In the genomic region with DNA sequence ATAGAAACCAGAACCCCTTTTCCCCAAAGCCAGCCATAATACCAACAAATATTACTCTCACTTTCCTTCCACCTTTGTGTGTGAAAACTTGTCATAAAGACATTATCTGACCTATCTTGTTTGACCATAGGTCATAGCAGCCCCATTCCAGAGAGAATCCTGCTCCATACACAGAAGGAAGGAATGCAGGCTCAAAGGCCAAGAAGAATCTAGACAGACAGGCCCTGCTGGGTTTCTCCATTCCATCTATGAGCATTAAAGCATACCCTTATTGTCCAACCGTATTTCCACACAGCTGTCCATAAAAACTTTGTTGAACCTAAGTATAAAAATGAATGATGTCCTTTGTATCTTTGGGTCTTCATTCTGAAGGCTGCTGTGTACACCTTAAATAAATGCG, we compare ENCODE assay signal across 25 cellular contexts. TPM values are rescaled to one million over a fixed set of nuclear protein-coding genes. Genes with fewer than 3 reads are reported as not detected.
A peak's percentile ranks its signal among the peaks of the same experiment; 100 is the strongest.
DNase-seq lines count a peak whose midpoint lies in the region; ATAC-seq, FAIRE-seq and TF ChIP-seq lines count a peak whose summit lies in the region.
"Had no signal": no experiment of that assay in that cellular context is flagged by ENCODE, and none has a peak within 500 bp of the region (broad histone marks: within the 10 kb centered on the region; RNA-seq: fewer than 3 reads in every experiment).

No MANE protein-coding gene starts in this region.

- no peak for ATAC-seq in GM18858 (IDR thresholded peaks at IDR 0.05; ENCODE audit: unreplicated experiment)
- no peak for ATAC-seq in GM21717 (IDR thresholded peaks at IDR 0.05; ENCODE audit: unreplicated experiment)

- H3K27me3 Mint-ChIP-seq in H9 (ENCODE audit: low read depth) (no peaks in the 10 kb centered on the region), glutamatergic neuron (ENCODE audit: unreplicated experiment) (peaks cover 1% of the 10 kb centered on the region)
- H3K27me3 Mint-ChIP-seq: CD4-positive, CD25-positive, alpha-beta regulatory T cell had no signal

- H3K4me3 ChIP-seq in LNCaP clone FGC (ENCODE audit: low read depth, low read length) (no peak overlapping the region), small intestine (ENCODE audit: low read depth in 1 of 2, low read length in 2 of 2) (no peak overlapping the region)
- H3K4me3 ChIP-seq: GM23248 had no signal

- FAIRE-seq in small intestine (lab: Jason Lieb, UNC), result no peak
- FAIRE-seq: A204.1, D721Med, G401.6, GM12891, GM18507 had no signal

- no peak overlapping the region for H2AFZ ChIP-seq in H9 (ENCODE audit: low read length)
- H2AFZ ChIP-seq: GM23248 had no signal

- H3K18ac ChIP-seq in H9 (ENCODE audit: insufficient read length, low read depth, low read length), result no peak overlapping the region

- H3K23me2 ChIP-seq in H9 (ENCODE audit: insufficient read length, low read depth, low read length, poor library complexity, severe bottlenecking), result no peaks in the 10 kb centered on the region

- no peak overlapping the region for H3K14ac ChIP-seq in H9 (ENCODE audit: insufficient read depth, low read length)

- H3K9ac ChIP-seq in H9 (ENCODE audit: extremely low read depth, insufficient read length, low read length), result no peak overlapping the region
- H3K9ac ChIP-seq: GM23248 had no signal

- no peak overlapping the region for H3K4ac ChIP-seq in H9 (ENCODE audit: low read depth, low read length)

- no peak overlapping the region for H3K4me3 Mint-ChIP-seq in H9
- H3K4me3 Mint-ChIP-seq in glutamatergic neuron (ENCODE audit: unreplicated experiment), result no peak overlapping the region
- H3K4me3 Mint-ChIP-seq: CD4-positive, CD25-positive, alpha-beta regulatory T cell; CD8-positive, alpha-beta memory T cell had no signal

- no peak overlapping the region for H2BK5ac ChIP-seq in H9 (ENCODE audit: insufficient read length, low read length)

- peak overlapping the region in 2 of 3 experiments; percentile 9 to 21; a peak in 2 of 7 replicates for H3K27ac Mint-ChIP-seq in H9
- H3K27ac Mint-ChIP-seq in glutamatergic neuron (ENCODE audit: unreplicated experiment), result peak overlapping the region; percentile 3
- H3K27ac Mint-ChIP-seq: CD8-positive, alpha-beta memory T cell had no signal

- no peaks in the 10 kb centered on the region for H3K79me1 ChIP-seq in H9 (ENCODE audit: insufficient read depth, low read depth, low read length, poor library complexity, severe bottlenecking)

- H3K4me1 Mint-ChIP-seq in H9, result peaks cover 57 to 61% of the 10 kb centered on the region in 2 experiments
- no peaks in the 10 kb centered on the region for H3K4me1 Mint-ChIP-seq in glutamatergic neuron (ENCODE audit: low read depth, unreplicated experiment)
- H3K4me1 Mint-ChIP-seq: CD4-positive, CD25-positive, alpha-beta regulatory T cell; CD8-positive, alpha-beta memory T cell had no signal

- no peaks in the 10 kb centered on the region for H3K79me2 ChIP-seq in H9 (ENCODE audit: insufficient read depth, low read length)

- peaks cover 13% of the 10 kb centered on the region for H3K4me1 ChIP-seq in H9 (ENCODE audit: insufficient read depth, low read length)
- H3K4me1 ChIP-seq in small intestine (ENCODE audit: control insufficient read depth in 2 of 2, insufficient read depth in 1 of 2, low read depth in 1 of 2, low read length in 1 of 2), result peaks cover 0 to 2% of the 10 kb centered on the region in 2 donors
- H3K4me1 ChIP-seq: BE2C had no signal

- no peak overlapping the region for H4K8ac ChIP-seq in H9 (replicated peaks; ENCODE audit: insufficient read length, low read depth, low read length)

- H2BK15ac ChIP-seq in H9 (ENCODE audit: low read depth, low read length), result no peak overlapping the region

- no peak overlapping the region for H3K23ac ChIP-seq in H9 (ENCODE audit: insufficient read length, low read depth, low read length)

- no peaks in the 10 kb centered on the region; a peak in 1 of 5 replicates for H3K9me3 Mint-ChIP-seq in H9
- H3K9me3 Mint-ChIP-seq in glutamatergic neuron (ENCODE audit: unreplicated experiment), result peaks cover 3% of the 10 kb centered on the region
- H3K9me3 Mint-ChIP-seq: CD4-positive, CD25-positive, alpha-beta regulatory T cell; IgD-negative memory B cell had no signal

- H4K91ac ChIP-seq in H9 (ENCODE audit: insufficient read length, low read depth, low read length), result no peak overlapping the region

- no peak overlapping the region for H3T11ph ChIP-seq in H9 (ENCODE audit: low read length)

- DNase-seq in H9 (no peak), LNCaP clone FGC (ENCODE audit: low read depth) (peak; percentile 10), glutamatergic neuron (no peak), small intestine (peak; percentile 37), HuH-7.5 (ENCODE audit: low spot score) (no peak)
- no peak for DNase-seq in stimulated activated CD4-positive, alpha-beta T cell treated with anti-CD3 and anti-CD28 coated beads, Interleukin-4, amount 100 ng/mL, for 24 hours
- DNase-seq: ACHN; BE2C; C1 segment of cervical spinal cord; CD4-positive, CD25-positive, alpha-beta regulatory T cell; CD8-positive, alpha-beta memory T cell; COR-L47; GM23248; H7; Kasumi-1; KG1 had no signal

- no peak overlapping the region for H2BK120ac ChIP-seq in H9 (ENCODE audit: low read depth, low read length, poor library complexity, severe bottlenecking)

- no peak overlapping the region for H3K4me2 ChIP-seq in H9 (ENCODE audit: insufficient read depth, insufficient read length, low read length)

- no peak overlapping the region for H2AK5ac ChIP-seq in H9 (ENCODE audit: insufficient read length, low read length)

- H3K27ac ChIP-seq in H9 (ENCODE audit: insufficient read length, low read depth, low read length) (no peak overlapping the region), small intestine (ENCODE audit: low read depth in 1 of 2, low read length in 1 of 2) (no peak overlapping the region)
- H3K27ac ChIP-seq: GM23248, HL-60 had no signal

- H4K5ac ChIP-seq in H9 (ENCODE audit: insufficient read length, low read depth, low read length), result no peak overlapping the region

- H3K56ac ChIP-seq in H9 (ENCODE audit: insufficient read length, low read depth, low read length), result no peak overlapping the region

- TF ChIP-seq CTCF in H9 (conservative IDR thresholded peaks at IDR 0.05) (no peak), LNCaP clone FGC (IDR thresholded peaks at IDR 0.05; ENCODE audit: control insufficient read depth, extremely low read depth, insufficient read depth) (no peak), glutamatergic neuron (IDR thresholded peaks at IDR 0.05; ENCODE audit: partially characterized antibody, unreplicated experiment) (no peak)

- H4K20me1 ChIP-seq in H9 (ENCODE audit: control insufficient read depth, insufficient read depth, insufficient read length), result no peaks in the 10 kb centered on the region

- H3K36me3 Mint-ChIP-seq in H9 (ENCODE audit: insufficient read depth in 1 of 3, low read depth in 3 of 3) (peaks cover 0 to 2% (median 0%) of the 10 kb centered on the region in 3 experiments; a peak in 1 of 7 replicates), glutamatergic neuron (ENCODE audit: unreplicated experiment) (peaks cover 5% of the 10 kb centered on the region)
- H3K36me3 Mint-ChIP-seq: CD4-positive, CD25-positive, alpha-beta regulatory T cell; CD8-positive, alpha-beta memory T cell had no signal

- H3K36me3 ChIP-seq in small intestine (ENCODE audit: control insufficient read depth in 2 of 2, insufficient read depth in 2 of 2, low read length in 2 of 2), result no peaks in the 10 kb centered on the region
- H3K36me3 ChIP-seq: BE2C had no signal

- H3K27me3 ChIP-seq in H9 (ENCODE audit: insufficient read depth, low read length) (no peaks in the 10 kb centered on the region), small intestine (ENCODE audit: control insufficient read depth in 2 of 2, insufficient read depth in 2 of 2, low read length in 2 of 2) (no peaks in the 10 kb centered on the region)
- H3K27me3 ChIP-seq: BE2C had no signal

- H3K9me3 ChIP-seq in H9 (ENCODE audit: control insufficient read depth, low read depth, low read length), result no peaks in the 10 kb centered on the region
- H3K9me3 ChIP-seq in small intestine (ENCODE audit: control insufficient read depth, low read depth), result no peaks in the 10 kb centered on the region
- H3K9me3 ChIP-seq: BE2C had no signal

- no CpG with 5 or more reads among the region's 2 CpGs for WGBS in H9 (ENCODE audit: extremely low coverage, insufficient read length, low lambda C conversion rate)
- 62 to 80% (median 66%) methylated on average over 2 of the region's 2 CpGs for WGBS in small intestine, 3 donors

- H2BK20ac ChIP-seq in H9 (ENCODE audit: low read depth, low read length, poor library complexity, severe bottlenecking), result no peak overlapping the region

- no peak overlapping the region for H2BK12ac ChIP-seq in H9 (ENCODE audit: insufficient read length, low read depth, low read length)

RNA-seq across cellular contexts. Expression of gene KCNK5, which starts 40.7 kb away (rescaled TPM):
- 30.0 and 31.8 TPM in 2 replicates for total RNA-seq in H9 (2021)
- total RNA-seq in glutamatergic neuron (ENCODE audit: unreplicated experiment), result 0.71 TPM
- polyA plus RNA-seq in small intestine, result 10 to 100 TPM; 39.6 to 44.1 (median 43.0) TPM
- total RNA-seq: GM23248 had no signal
- polyA plus RNA-seq: GM23248, IgD-negative memory B cell had no signal

RNA-seq across cellular contexts. Expression of gene KCNK17, which starts 44.2 kb away (rescaled TPM):
- total RNA-seq in H9 (2021), result 1.2 and 1.3 TPM in 2 replicates
- not detected for total RNA-seq in glutamatergic neuron (ENCODE audit: unreplicated experiment)
- 1 to 10 TPM in 1 of 3 donors, under 1 TPM in 1, not detected in 1; 0.45 to 1.4 TPM for polyA plus RNA-seq in small intestine
- total RNA-seq: CD4-positive, CD25-positive, alpha-beta regulatory T cell; CD8-positive, alpha-beta memory T cell; GM23248 had no signal
- polyA plus RNA-seq: CD4-positive, CD25-positive, alpha-beta regulatory T cell; CD8-positive, alpha-beta memory T cell; GM23248; IgD-negative memory B cell had no signal

RNA-seq across cellular contexts. Expression of gene KCNK16, which starts 52.5 kb away (rescaled TPM):
- total RNA-seq in H9 (2021) (not detected in 2 replicates), glutamatergic neuron (ENCODE audit: unreplicated experiment) (not detected)
- under 1 TPM in 1 of 3 donors, not detected in 2; 0.34 TPM for polyA plus RNA-seq in small intestine
- total RNA-seq: CD4-positive, CD25-positive, alpha-beta regulatory T cell; CD8-positive, alpha-beta memory T cell; GM23248; H7 had no signal
- polyA plus RNA-seq: CD4-positive, CD25-positive, alpha-beta regulatory T cell; CD8-positive, alpha-beta memory T cell; GM23248; IgD-negative memory B cell had no signal

Comparison
In these comparisons a context has a peak if more than half of its experiments do, and no peak if none do; other contexts are left out.
1. DNase-seq: peak in LNCaP clone FGC (single experiment) and small intestine (single experiment); none in H9 (single experiment), glutamatergic neuron (single experiment), HuH-7.5 (single experiment) and stimulated activated CD4-positive, alpha-beta T cell treated with anti-CD3 and anti-CD28 coated beads, Interleukin-4, amount 100 ng/mL, for 24 hours (single experiment).
2. RNA of gene KCNK5, which starts 40.7 kb away (total RNA-seq): 30.0 to 31.8 TPM in H9; 0.71 TPM in glutamatergic neuron (single experiment); every median in the first group is over 10 times any median in the second.